Comparison of ENCODE assay signal across 1 cellular context in the genomic region with DNA sequence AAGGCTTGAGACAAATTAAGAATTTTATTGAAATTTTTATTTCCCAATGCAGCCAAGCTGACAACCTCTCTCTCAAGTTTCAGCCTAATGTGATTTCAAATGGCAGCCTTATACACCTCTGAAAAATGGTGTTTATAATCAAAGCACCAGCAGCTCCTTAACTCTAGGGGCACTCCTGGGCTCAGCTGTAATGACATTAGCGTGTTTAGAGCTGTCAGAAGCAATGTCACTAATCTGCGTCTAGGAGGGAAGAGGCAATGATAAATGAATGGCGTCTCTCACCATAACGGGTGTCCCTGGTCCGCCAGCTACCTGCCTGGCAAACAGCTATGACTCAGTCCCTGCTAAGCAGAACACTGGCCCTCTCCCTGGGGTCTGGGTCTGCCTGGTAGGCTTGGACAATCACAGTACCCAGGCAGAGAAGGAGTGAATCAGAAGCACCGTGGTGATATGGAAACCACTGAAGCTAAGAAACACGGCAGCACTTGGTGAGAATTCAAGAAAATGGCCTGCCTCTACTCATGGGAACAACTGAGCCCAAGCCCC.
TF ChIP-seq lines count a peak whose summit lies in the region.

No MANE protein-coding gene starts in this region.

TF ChIP-seq in HepG2, 621 proteins besides CTCF, POLR2A, EP300 and RAD21:
- TF ChIP-seq ZNF329 (CRISPR knock-in tag; IDR thresholded peaks at IDR 0.05; ENCODE audit: low read depth) (no peak), FOXK2 (IDR thresholded peaks at IDR 0.05) (no peak), ZBTB42 (CRISPR knock-in tag; IDR thresholded peaks at IDR 0.05) (no peak), MBNL3 (CRISPR knock-in tag; conservative IDR thresholded peaks at IDR 0.05) (no peak), SMAD1 (CRISPR knock-in tag; IDR thresholded peaks at IDR 0.05; ENCODE audit: borderline replicate concordance, low read depth) (no peak), AGO2 (optimal IDR thresholded peaks at IDR 0.05; ENCODE audit: low read depth, low read length) (no peak), BRD4 (CRISPR knock-in tag; IDR thresholded peaks at IDR 0.05) (no peak), ISX (CRISPR knock-in tag; conservative IDR thresholded peaks at IDR 0.05) (no peak), ZNF557 (CRISPR knock-in tag; IDR thresholded peaks at IDR 0.05) (no peak), ZNF501 (CRISPR knock-in tag; IDR thresholded peaks at IDR 0.05) (no peak), ZNF749 (CRISPR knock-in tag; IDR thresholded peaks at IDR 0.05; ENCODE audit: borderline replicate concordance) (no peak)
- TF ChIP-seq, protein P1, sequence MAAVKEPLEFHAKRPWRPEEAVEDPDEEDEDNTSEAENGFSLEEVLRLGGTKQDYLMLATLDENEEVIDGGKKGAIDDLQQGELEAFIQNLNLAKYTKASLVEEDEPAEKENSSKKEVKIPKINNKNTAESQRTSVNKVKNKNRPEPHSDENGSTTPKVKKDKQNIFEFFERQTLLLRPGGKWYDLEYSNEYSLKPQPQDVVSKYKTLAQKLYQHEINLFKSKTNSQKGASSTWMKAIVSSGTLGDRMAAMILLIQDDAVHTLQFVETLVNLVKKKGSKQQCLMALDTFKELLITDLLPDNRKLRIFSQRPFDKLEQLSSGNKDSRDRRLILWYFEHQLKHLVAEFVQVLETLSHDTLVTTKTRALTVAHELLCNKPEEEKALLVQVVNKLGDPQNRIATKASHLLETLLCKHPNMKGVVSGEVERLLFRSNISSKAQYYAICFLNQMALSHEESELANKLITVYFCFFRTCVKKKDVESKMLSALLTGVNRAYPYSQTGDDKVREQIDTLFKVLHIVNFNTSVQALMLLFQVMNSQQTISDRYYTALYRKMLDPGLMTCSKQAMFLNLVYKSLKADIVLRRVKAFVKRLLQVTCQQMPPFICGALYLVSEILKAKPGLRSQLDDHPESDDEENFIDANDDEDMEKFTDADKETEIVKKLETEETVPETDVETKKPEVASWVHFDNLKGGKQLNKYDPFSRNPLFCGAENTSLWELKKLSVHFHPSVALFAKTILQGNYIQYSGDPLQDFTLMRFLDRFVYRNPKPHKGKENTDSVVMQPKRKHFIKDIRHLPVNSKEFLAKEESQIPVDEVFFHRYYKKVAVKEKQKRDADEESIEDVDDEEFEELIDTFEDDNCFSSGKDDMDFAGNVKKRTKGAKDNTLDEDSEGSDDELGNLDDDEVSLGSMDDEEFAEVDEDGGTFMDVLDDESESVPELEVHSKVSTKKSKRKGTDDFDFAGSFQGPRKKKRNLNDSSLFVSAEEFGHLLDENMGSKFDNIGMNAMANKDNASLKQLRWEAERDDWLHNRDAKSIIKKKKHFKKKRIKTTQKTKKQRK (IDR thresholded peaks at IDR 0.05; ENCODE audit: low read length) = no peak
- TF ChIP-seq, protein P2, sequence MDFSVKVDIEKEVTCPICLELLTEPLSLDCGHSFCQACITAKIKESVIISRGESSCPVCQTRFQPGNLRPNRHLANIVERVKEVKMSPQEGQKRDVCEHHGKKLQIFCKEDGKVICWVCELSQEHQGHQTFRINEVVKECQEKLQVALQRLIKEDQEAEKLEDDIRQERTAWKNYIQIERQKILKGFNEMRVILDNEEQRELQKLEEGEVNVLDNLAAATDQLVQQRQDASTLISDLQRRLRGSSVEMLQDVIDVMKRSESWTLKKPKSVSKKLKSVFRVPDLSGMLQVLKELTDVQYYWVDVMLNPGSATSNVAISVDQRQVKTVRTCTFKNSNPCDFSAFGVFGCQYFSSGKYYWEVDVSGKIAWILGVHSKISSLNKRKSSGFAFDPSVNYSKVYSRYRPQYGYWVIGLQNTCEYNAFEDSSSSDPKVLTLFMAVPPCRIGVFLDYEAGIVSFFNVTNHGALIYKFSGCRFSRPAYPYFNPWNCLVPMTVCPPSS (IDR thresholded peaks at IDR 0.05) = no peak
